In the genomic region with DNA sequence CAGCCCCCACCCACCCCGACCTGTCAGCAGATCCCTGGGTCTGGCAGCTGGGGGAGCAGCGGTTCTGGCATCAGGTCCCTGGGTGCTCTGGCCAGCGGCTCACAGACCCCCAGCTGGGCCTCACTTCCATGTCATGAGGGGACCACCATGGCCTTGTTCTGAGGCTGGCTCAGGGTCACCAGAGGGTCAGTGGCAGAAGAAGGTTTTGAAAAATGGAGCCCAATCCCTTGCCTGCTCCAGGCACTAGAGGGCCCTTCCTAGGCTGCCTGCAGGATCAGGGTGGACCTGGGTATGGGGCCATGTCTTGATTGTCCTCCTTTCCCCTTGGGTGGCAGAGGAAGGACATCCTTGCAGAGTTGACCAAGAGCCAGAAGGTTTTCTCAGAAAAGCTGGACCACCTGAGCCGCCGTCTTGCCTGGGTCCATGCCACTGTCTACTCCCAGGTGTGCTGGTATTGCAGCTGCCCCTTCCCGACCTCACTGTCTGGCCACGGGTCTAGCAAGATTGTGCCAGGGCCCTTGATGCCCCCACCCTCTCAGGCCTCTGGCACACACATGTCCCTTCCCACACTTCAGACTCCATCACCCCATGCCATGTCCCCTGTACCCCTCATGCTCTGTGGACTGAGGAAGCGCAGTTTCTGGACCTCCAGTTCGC, we compare ENCODE assay signal across 1 cellular context.
TF ChIP-seq lines count a peak whose summit lies in the region.

No MANE protein-coding gene starts in this region.

TF ChIP-seq in GM12878, 131 proteins besides CTCF, POLR2A, EP300 and RAD21:
- no peak for TF ChIP-seq CHD2 (IDR thresholded peaks at IDR 0.05; ENCODE audit: borderline replicate concordance, low read depth, low read length)
